21 cellular contexts compared by ENCODE assay signal in genomic region chr19:54429545-54430227, GRCh38. TPM values are rescaled to one million over a fixed set of nuclear protein-coding genes. Genes with fewer than 3 reads are reported as not detected.
A peak's percentile ranks its signal among the peaks of the same experiment; 100 is the strongest.
DNase-seq lines count a peak whose midpoint lies in the region; ATAC-seq, FAIRE-seq and TF ChIP-seq lines count a peak whose summit lies in the region.
"Had no signal": no experiment of that assay in that cellular context is flagged by ENCODE, and none has a peak within 500 bp of the region (broad histone marks: within the 10 kb centered on the region; RNA-seq: fewer than 3 reads in every experiment).

No MANE protein-coding gene starts in this region.

- H3K4me3 ChIP-seq in GM12878, result no peak overlapping the region
- H3K4me3 ChIP-seq in mesenchymal stem cell (ENCODE audit: insufficient read depth in 1 of 2, low read depth in 1 of 2, low read length in 2 of 2), result no peak overlapping the region

- no peak overlapping the region for H3K18ac ChIP-seq in mesenchymal stem cell (ENCODE audit: low read depth in 1 of 2, low read length in 2 of 2)

- in situ Hi-C loops in GM12878 (cut with MboI), result no loop called here

- no peak overlapping the region for H2AK5ac ChIP-seq in mesenchymal stem cell (ENCODE audit: low read length, severe bottlenecking)

- no peak overlapping the region for H3K4ac ChIP-seq in mesenchymal stem cell (ENCODE audit: low read depth in 1 of 2, low read length in 2 of 2)

- no peaks in the 10 kb centered on the region for H3K79me2 ChIP-seq in GM12878 (ENCODE audit: control insufficient read depth, insufficient read depth, low read length)

- H3K9me3 Mint-ChIP-seq in stimulated activated naive CD8-positive, alpha-beta T cell treated with anti-CD3 and anti-CD28 coated beads, Interleukin-15, amount 100 ng/mL, for 72 hours, result no peaks in the 10 kb centered on the region
- H3K9me3 Mint-ChIP-seq: activated CD4-positive, alpha-beta memory T cell treated with anti-CD3 and anti-CD28 coated beads, Interleukin-2, amount 10 ng/mL, durations not matched to agents 7 days and 5 days; activated T-helper 1 cell treated with anti-CD3 and anti-CD28 coated beads, Interleukin-12 subunit alpha, Interleukin-12 subunit beta, Interleukin-2, Interleukin-4 antibody, amounts not matched to agents 30 ng/mL and 10 ng/mL and 1 ng/mL, durations not matched to agents 14 hours and 24 hours and 36 hours; memory B cell had no signal

- no peak overlapping the region for H2BK5ac ChIP-seq in mesenchymal stem cell (ENCODE audit: low read depth, low read length, poor library complexity, severe bottlenecking)

- H2BK12ac ChIP-seq in mesenchymal stem cell (ENCODE audit: low read length in 2 of 2), result no peak overlapping the region

- H3K9me3 ChIP-seq in GM12878 (replicated peaks; ENCODE audit: control insufficient read depth, insufficient read depth, low read length) (no peaks in the 10 kb centered on the region), mesenchymal stem cell (ENCODE audit: control insufficient read depth, low read length) (no peaks in the 10 kb centered on the region)
- H3K9me3 ChIP-seq: adrenal gland, neutrophil had no signal

- no peaks in the 10 kb centered on the region; the same call in 1 of the 2 replicates for H4K20me1 ChIP-seq in GM12878 (ENCODE audit: control insufficient read depth, insufficient read depth)

- H3K27ac ChIP-seq in GM12878 (ENCODE audit: control insufficient read depth, insufficient read depth) (no peak overlapping the region), mesenchymal stem cell (ENCODE audit: low read length, poor library complexity, severe bottlenecking) (no peak overlapping the region)
- H3K27ac ChIP-seq: adrenal gland, epithelial cell of prostate, neutrophil had no signal

- POLR2A ChIA-PET in GM12878 (lab: Charles Lee), result no interaction called here

- H2AFZ ChIP-seq in GM12878 (ENCODE audit: control insufficient read depth, low read depth, low read length) (no peak overlapping the region), mesenchymal stem cell (ENCODE audit: low read depth, low read length) (no peak overlapping the region)

- H3K4me1 ChIP-seq in GM12878 (ENCODE audit: control insufficient read depth, insufficient read depth, low read length), result no peaks in the 10 kb centered on the region
- peaks cover 25% of the 10 kb centered on the region for H3K4me1 ChIP-seq in mesenchymal stem cell (ENCODE audit: control insufficient read depth, insufficient read depth, low read depth, low read length)

- FAIRE-seq in GM12878 (lab: Jason Lieb, UNC), result no peak
- FAIRE-seq: RCC 7860 had no signal

- DNase-seq in stimulated activated naive CD8-positive, alpha-beta T cell treated with anti-CD3 and anti-CD28 coated beads, Interleukin-15, amount 100 ng/mL, for 72 hours, result no peak
- no peak for DNase-seq in stimulated activated naive CD8-positive, alpha-beta T cell treated with anti-CD3 and anti-CD28 coated beads, Interleukin-15, Interleukin-2, amounts not matched to agents 100 U/mL and 50 U/mL, for 24 hours
- DNase-seq in GM12878 (ENCODE audit: low read depth, low spot score) (no peak), mesenchymal stem cell (no peak), NCI-H2171 (lab: John Stamatoyannopoulos, UW) (no peak), NCI-H1417 (lab: John Stamatoyannopoulos, UW) (no peak)
- no peak for DNase-seq in stimulated activated CD4-positive, alpha-beta T cell treated with anti-CD3 and anti-CD28 coated beads, Interleukin-2, amount 100 ng/mL, for 48 hours
- DNase-seq: activated CD4-positive, alpha-beta memory T cell treated with anti-CD3 and anti-CD28 coated beads, Interleukin-2, amount 10 ng/mL, durations not matched to agents 7 days and 5 days; MM.1S; NCI-H2081; NCI-H69; stimulated activated CD4-positive, alpha-beta T cell treated with anti-CD3 and anti-CD28 coated beads, Interleukin-4, amount 100 ng/mL, for 1 hour; stimulated activated CD8-positive, alpha-beta memory T cell treated with anti-CD3 and anti-CD28 coated beads, Interleukin-4, amount 100 ng/mL, for 48 hours had no signal

- H3K27me3 Mint-ChIP-seq in stimulated activated naive CD8-positive, alpha-beta T cell treated with anti-CD3 and anti-CD28 coated beads, Interleukin-15, amount 100 ng/mL, for 72 hours, result peaks cover 55% of the 10 kb centered on the region

- no peaks in the 10 kb centered on the region; a peak in 1 of 4 replicates for H3K36me3 ChIP-seq in GM12878 (ENCODE audit: control insufficient read depth in 2 of 2, insufficient read depth in 2 of 2, low read length in 1 of 2)
- peaks cover 4 to 11% of the 10 kb centered on the region in 2 experiments for H3K36me3 ChIP-seq in mesenchymal stem cell (ENCODE audit: control insufficient read depth in 1 of 2, insufficient read depth in 2 of 2, low read depth in 1 of 2, low read length in 2 of 2)
- H3K36me3 ChIP-seq: adrenal gland, neutrophil had no signal

- no peak for TF ChIP-seq RAD21 in GM12878 (IDR thresholded peaks at IDR 0.05; ENCODE audit: insufficient read depth, low read depth, low read length)

- peak; percentile 38; the same call in 1 of the 2 replicates for TF ChIP-seq POLR2A in GM12878 (IDR thresholded peaks at IDR 0.05; ENCODE audit: low read depth, low read length)
- no peak for TF ChIP-seq POLR2A in GM18505 (IDR thresholded peaks at IDR 0.05; ENCODE audit: borderline replicate concordance, extremely low read depth, insufficient read depth, insufficient read length)

- no peak overlapping the region for H3K14ac ChIP-seq in mesenchymal stem cell (ENCODE audit: low read length in 2 of 2)

- no peak overlapping the region for H3K9ac ChIP-seq in GM12878 (ENCODE audit: control insufficient read depth, insufficient read depth, low read length)
- H3K9ac ChIP-seq in mesenchymal stem cell (ENCODE audit: low read length), result no peak overlapping the region

- CTCF ChIA-PET in GM12878 (lab: Yijun Ruan, JAX), result interaction anchor here (1.5 kb wide), 2 partner anchors 19 to 48 kb away, joined by 4 read pairs; partner anchors contain the start of gene LENG8

- no peak for TF ChIP-seq CTCF in GM12878 (IDR thresholded peaks at IDR 0.05 in 2 of 3, conservative IDR thresholded peaks at IDR 0.05 in 1 of 3; ENCODE audit: control insufficient read depth in 2 of 3, extremely low read depth in 1 of 3, insufficient read depth in 1 of 3, low read depth in 3 of 3, low read length in 3 of 3)

- no peak overlapping the region for H2BK15ac ChIP-seq in mesenchymal stem cell (ENCODE audit: low read depth, poor library complexity, severe bottlenecking)

- H2BK120ac ChIP-seq in mesenchymal stem cell (ENCODE audit: low read depth, low read length), result no peak overlapping the region

- H4K91ac ChIP-seq in mesenchymal stem cell (ENCODE audit: low read length), result peak overlapping the region; percentile 28

- H3K4me2 ChIP-seq in GM12878 (ENCODE audit: control insufficient read depth, insufficient read depth), result no peak overlapping the region
- no peak overlapping the region for H3K4me2 ChIP-seq in mesenchymal stem cell (ENCODE audit: low read length, poor library complexity, severe bottlenecking)

- intact Hi-C loops in GM12878 (cut with micrococcal nuclease; ENCODE audit: unreplicated experiment), result no loop called here

- 23% methylated on average over 12 of the region's 13 CpGs for WGBS in GM12878 (ENCODE audit: insufficient coverage, insufficient replicate concordance, low lambda C conversion rate, missing lambda C conversion rate)
- 71% methylated on average over 13 of the region's 13 CpGs for WGBS in mesenchymal stem cell

- H3K79me1 ChIP-seq in mesenchymal stem cell (replicated peaks; ENCODE audit: low read length, poor library complexity, severe bottlenecking), result peaks cover under 1% of the 10 kb centered on the region

- ATAC-seq in stimulated activated naive CD8-positive, alpha-beta T cell treated with anti-CD3 and anti-CD28 coated beads, Interleukin-15, amount 100 ng/mL, for 72 hours, result peak; percentile 24
- no peak for ATAC-seq in stimulated activated naive CD8-positive, alpha-beta T cell treated with anti-CD3 and anti-CD28 coated beads, Interleukin-15, Interleukin-2, amounts not matched to agents 100 U/mL and 50 U/mL, for 24 hours
- no peak for ATAC-seq in GM12878
- no peak for ATAC-seq in GM18505 (IDR thresholded peaks at IDR 0.05; ENCODE audit: unreplicated experiment)

- BruUV-seq in GM12878 (replicated peaks; lab: Mats Ljungman, UMichigan), result no TSS peak

- RAD21 ChIA-PET in GM12878 (lab: Charles Lee; ENCODE audit: unreplicated experiment), result interaction anchor here (1.0 kb wide), 1 partner anchor 245 kb away, joined by 3 read pairs; no protein-coding TSS in a partner anchor

- SMC1A ChIA-PET in GM12878 (lab: Charles Lee; ENCODE audit: uncharacterized antibody, unreplicated experiment), result interaction anchor here (0.6 kb wide), 1 partner anchor 156 kb away, joined by 3 read pairs; no protein-coding TSS in a partner anchor

- no peak overlapping the region for H3K23ac ChIP-seq in mesenchymal stem cell (ENCODE audit: low read length in 2 of 2)

- H4K8ac ChIP-seq in mesenchymal stem cell (ENCODE audit: low read length), result peak overlapping the region; percentile 9

- no peak for TF ChIP-seq EP300 in GM12878 (IDR thresholded peaks at IDR 0.05; ENCODE audit: borderline replicate concordance in 1 of 2, control insufficient read depth in 1 of 2, low read depth in 2 of 2, low read length in 2 of 2)

- H3K27ac Mint-ChIP-seq in stimulated activated naive CD8-positive, alpha-beta T cell treated with anti-CD3 and anti-CD28 coated beads, Interleukin-15, amount 100 ng/mL, for 72 hours, result peak overlapping the region in 1 of 2 donors; percentile 55
- H3K27ac Mint-ChIP-seq: activated CD4-positive, alpha-beta memory T cell treated with anti-CD3 and anti-CD28 coated beads, Interleukin-2, amount 10 ng/mL, durations not matched to agents 7 days and 5 days; activated T-helper 1 cell treated with anti-CD3 and anti-CD28 coated beads, Interleukin-12 subunit alpha, Interleukin-12 subunit beta, Interleukin-2, Interleukin-4 antibody, amounts not matched to agents 30 ng/mL and 10 ng/mL and 1 ng/mL, durations not matched to agents 14 hours and 24 hours and 36 hours; memory B cell had no signal

- H3K4me1 Mint-ChIP-seq in stimulated activated naive CD8-positive, alpha-beta T cell treated with anti-CD3 and anti-CD28 coated beads, Interleukin-15, amount 100 ng/mL, for 72 hours, result peaks cover 34% of the 10 kb centered on the region

- H3K27me3 ChIP-seq in GM12878 (replicated peaks in 1 of 2; ENCODE audit: control insufficient read depth in 2 of 2, insufficient read depth in 2 of 2, low read length in 1 of 2), result no peaks in the 10 kb centered on the region; a peak in 1 of 4 replicates
- H3K27me3 ChIP-seq in mesenchymal stem cell (ENCODE audit: control insufficient read depth in 1 of 2, insufficient read depth in 1 of 2, low read length in 2 of 2), result peaks cover 19 to 38% of the 10 kb centered on the region in 2 experiments

- H3K4me3 Mint-ChIP-seq in stimulated activated naive CD8-positive, alpha-beta T cell treated with anti-CD3 and anti-CD28 coated beads, Interleukin-15, amount 100 ng/mL, for 72 hours, result peak overlapping the region in 1 of 2 donors; percentile 44
- H3K4me3 Mint-ChIP-seq: activated CD4-positive, alpha-beta memory T cell treated with anti-CD3 and anti-CD28 coated beads, Interleukin-2, amount 10 ng/mL, durations not matched to agents 7 days and 5 days; activated T-helper 1 cell treated with anti-CD3 and anti-CD28 coated beads, Interleukin-12 subunit alpha, Interleukin-12 subunit beta, Interleukin-2, Interleukin-4 antibody, amounts not matched to agents 30 ng/mL and 10 ng/mL and 1 ng/mL, durations not matched to agents 14 hours and 24 hours and 36 hours; memory B cell had no signal

RNA-seq across cellular contexts. Expression of gene TTYH1, which starts 14.4 kb away (rescaled TPM):
- 0.31 and 0.81 TPM in 2 replicates for total RNA-seq in GM12878 (2013; cell fraction: nucleolus; rRNA removed)
- total RNA-seq in GM12878 (2014; rRNA removed) (0.27 TPM in 1 of 2 replicates, not detected in the other), GM12878 (2014; rRNA removed; fragmentation: Illumina TruSeq; extraction: Trizol) (0.09 TPM in 1 of 2 replicates, not detected in the other), GM12878 (2021) (0.32 and 0.36 TPM in 2 replicates)
- 0.16 TPM for polyA plus RNA-seq in GM12878 (2011; ENCODE audit: low read depth)
- polyA plus RNA-seq in GM12878 (2011; rRNA removed) (not detected in 2 replicates), GM12878 (2014; fragmentation: Illumina TruSeq; extraction: Trizol) (0.01 TPM in 1 of 2 replicates, not detected in the other), GM12878 (2014; fragmentation: Nextera tagmentation; extraction: Ambion mirVana) (under 1 TPM in 1 of 2 experiments, not detected in 1; 0.05 TPM), GM12878 (2014; rRNA removed) (0.08 TPM in 1 of 2 replicates, not detected in the other), GM12878 (2016; fragmentation: Nextera tagmentation; extraction: Ambion mirVana) (under 1 TPM; 0.16 to 0.26 TPM)
- polyA plus RNA-seq in GM12878 (2011; cell fraction: cytosol; rRNA removed), result 0.08 TPM in 1 of 2 replicates, not detected in the other
- polyA plus RNA-seq in GM12878 (2011; cell fraction: nucleus; rRNA removed), result 0.23 and 0.31 TPM in 2 replicates
- 0.36 and 0.76 TPM in 2 replicates for polyA plus RNA-seq in GM12878 (2012)
- not detected in 2 replicates for polyA minus RNA-seq in GM12878 (2011; rRNA and poly(A)+ RNA removed)
- not detected in 2 replicates for polyA minus RNA-seq in GM12878 (2011; cell fraction: cytosol; rRNA and poly(A)+ RNA removed)
- polyA minus RNA-seq in GM12878 (2011; cell fraction: nucleus; rRNA and poly(A)+ RNA removed), result not detected in 2 replicates
- polyA plus RNA-seq in mesenchymal stem cell (2013, experiment 1 of 2), result 0.04 TPM
- not detected for polyA plus RNA-seq in mesenchymal stem cell (2013, experiment 2 of 2)
- total RNA-seq: HT1080 had no signal

RNA-seq across cellular contexts. Expression of gene LENG8, which starts 19.3 kb away (rescaled TPM):
- total RNA-seq in GM12878 (2013; cell fraction: nucleolus; rRNA removed), result 745 and 840 TPM in 2 replicates
- total RNA-seq in GM12878 (2014; rRNA removed) (21.7 and 26.3 TPM in 2 replicates), GM12878 (2014; rRNA removed; fragmentation: Illumina TruSeq; extraction: Trizol) (11.3 and 11.5 TPM in 2 replicates), GM12878 (2021) (119 and 145 TPM in 2 replicates)
- 107 TPM for polyA plus RNA-seq in GM12878 (2011; ENCODE audit: low read depth)
- polyA plus RNA-seq in GM12878 (2011; rRNA removed) (16.2 and 36.4 TPM in 2 replicates), GM12878 (2014; fragmentation: Illumina TruSeq; extraction: Trizol) (14.8 and 32.4 TPM in 2 replicates), GM12878 (2014; fragmentation: Nextera tagmentation; extraction: Ambion mirVana) (1 to 10 TPM; 2.3 to 2.5 TPM), GM12878 (2014; rRNA removed) (143 and 168 TPM in 2 replicates), GM12878 (2016; fragmentation: Nextera tagmentation; extraction: Ambion mirVana) (10 to 100 TPM; 46.0 to 51.4 TPM)
- 67.6 and 93.3 TPM in 2 replicates for polyA plus RNA-seq in GM12878 (2011; cell fraction: cytosol; rRNA removed)
- 848 and 1,111 TPM in 2 replicates for polyA plus RNA-seq in GM12878 (2011; cell fraction: nucleus; rRNA removed)
- polyA plus RNA-seq in GM12878 (2012), result 140 and 142 TPM in 2 replicates
- 30.6 and 63.8 TPM in 2 replicates for polyA minus RNA-seq in GM12878 (2011; rRNA and poly(A)+ RNA removed)
- 25.0 and 27.4 TPM in 2 replicates for polyA minus RNA-seq in GM12878 (2011; cell fraction: cytosol; rRNA and poly(A)+ RNA removed)
- 96.6 and 120 TPM in 2 replicates for polyA minus RNA-seq in GM12878 (2011; cell fraction: nucleus; rRNA and poly(A)+ RNA removed)
- polyA plus RNA-seq in mesenchymal stem cell (2013, experiment 1 of 2), result 130 TPM
- 111 TPM for polyA plus RNA-seq in mesenchymal stem cell (2013, experiment 2 of 2)

RNA-seq across cellular contexts. Expression of gene LENG9, which starts 33.9 kb away (rescaled TPM):
- total RNA-seq in GM12878 (2013; cell fraction: nucleolus; rRNA removed), result 3.4 and 4.5 TPM in 2 replicates
- total RNA-seq in GM12878 (2014; rRNA removed) (2.9 and 4.0 TPM in 2 replicates), GM12878 (2014; rRNA removed; fragmentation: Illumina TruSeq; extraction: Trizol) (0.76 and 0.78 TPM in 2 replicates), GM12878 (2021) (2.5 and 3.5 TPM in 2 replicates)
- polyA plus RNA-seq in GM12878 (2011; ENCODE audit: low read depth), result 0.26 TPM
- polyA plus RNA-seq in GM12878 (2011; rRNA removed) (0.09 and 0.20 TPM in 2 replicates), GM12878 (2014; fragmentation: Illumina TruSeq; extraction: Trizol) (0.11 and 0.46 TPM in 2 replicates), GM12878 (2014; fragmentation: Nextera tagmentation; extraction: Ambion mirVana) (1 to 10 TPM in 1 of 2 experiments, under 1 TPM in 1; 0.18 to 1.7 TPM), GM12878 (2014; rRNA removed) (2.1 and 2.7 TPM in 2 replicates), GM12878 (2016; fragmentation: Nextera tagmentation; extraction: Ambion mirVana) (under 1 TPM in 1 of 2 experiments, not detected in 1; 0.09 TPM)
- 0.27 and 0.55 TPM in 2 replicates for polyA plus RNA-seq in GM12878 (2011; cell fraction: cytosol; rRNA removed)
- 0.67 and 0.78 TPM in 2 replicates for polyA plus RNA-seq in GM12878 (2011; cell fraction: nucleus; rRNA removed)
- polyA plus RNA-seq in GM12878 (2012), result 1.1 and 1.8 TPM in 2 replicates
- polyA minus RNA-seq in GM12878 (2011; rRNA and poly(A)+ RNA removed), result 0.22 and 1.8 TPM in 2 replicates
- 1.2 and 1.7 TPM in 2 replicates for polyA minus RNA-seq in GM12878 (2011; cell fraction: cytosol; rRNA and poly(A)+ RNA removed)
- 2.8 and 3.3 TPM in 2 replicates for polyA minus RNA-seq in GM12878 (2011; cell fraction: nucleus; rRNA and poly(A)+ RNA removed)
- 2.7 TPM for polyA plus RNA-seq in mesenchymal stem cell (2013, experiment 1 of 2)
- polyA plus RNA-seq in mesenchymal stem cell (2013, experiment 2 of 2), result 2.4 TPM

RNA-seq across cellular contexts. Expression of gene CDC42EP5, which starts 43.4 kb away (rescaled TPM):
- total RNA-seq in GM12878 (2013; cell fraction: nucleolus; rRNA removed), result 3.9 and 7.3 TPM in 2 replicates
- total RNA-seq in GM12878 (2014; rRNA removed) (1.3 and 1.8 TPM in 2 replicates), GM12878 (2014; rRNA removed; fragmentation: Illumina TruSeq; extraction: Trizol) (1.2 TPM in 1 of 2 replicates, not detected in the other), GM12878 (2021) (1.4 and 1.5 TPM in 2 replicates)
- not detected for polyA plus RNA-seq in GM12878 (2011; ENCODE audit: low read depth)
- polyA plus RNA-seq in GM12878 (2011; rRNA removed) (0.40 and 0.42 TPM in 2 replicates), GM12878 (2014; fragmentation: Illumina TruSeq; extraction: Trizol) (not detected in 2 replicates), GM12878 (2014; fragmentation: Nextera tagmentation; extraction: Ambion mirVana) (not detected), GM12878 (2014; rRNA removed) (1.1 and 1.4 TPM in 2 replicates), GM12878 (2016; fragmentation: Nextera tagmentation; extraction: Ambion mirVana) (not detected)
- polyA plus RNA-seq in GM12878 (2011; cell fraction: cytosol; rRNA removed), result 0.81 and 1.2 TPM in 2 replicates
- 0.23 and 0.99 TPM in 2 replicates for polyA plus RNA-seq in GM12878 (2011; cell fraction: nucleus; rRNA removed)
- polyA plus RNA-seq in GM12878 (2012), result 0.49 and 0.79 TPM in 2 replicates
- not detected in 2 replicates for polyA minus RNA-seq in GM12878 (2011; rRNA and poly(A)+ RNA removed)
- not detected in 2 replicates for polyA minus RNA-seq in GM12878 (2011; cell fraction: cytosol; rRNA and poly(A)+ RNA removed)
- polyA minus RNA-seq in GM12878 (2011; cell fraction: nucleus; rRNA and poly(A)+ RNA removed), result not detected in 2 replicates
- 85.0 TPM for polyA plus RNA-seq in mesenchymal stem cell (2013, experiment 1 of 2)
- polyA plus RNA-seq in mesenchymal stem cell (2013, experiment 2 of 2), result 94.3 TPM
- total RNA-seq: activated CD4-positive, alpha-beta memory T cell treated with anti-CD3 and anti-CD28 coated beads, Interleukin-2, amount 10 ng/mL, durations not matched to agents 7 days and 5 days; activated T-helper 1 cell treated with anti-CD3 and anti-CD28 coated beads, Interleukin-12 subunit alpha, Interleukin-12 subunit beta, Interleukin-2, Interleukin-4 antibody, amounts not matched to agents 30 ng/mL and 10 ng/mL and 1 ng/mL, durations not matched to agents 14 hours and 24 hours and 36 hours had no signal
